1 cellular context compared by ENCODE assay signal in the genomic region with DNA sequence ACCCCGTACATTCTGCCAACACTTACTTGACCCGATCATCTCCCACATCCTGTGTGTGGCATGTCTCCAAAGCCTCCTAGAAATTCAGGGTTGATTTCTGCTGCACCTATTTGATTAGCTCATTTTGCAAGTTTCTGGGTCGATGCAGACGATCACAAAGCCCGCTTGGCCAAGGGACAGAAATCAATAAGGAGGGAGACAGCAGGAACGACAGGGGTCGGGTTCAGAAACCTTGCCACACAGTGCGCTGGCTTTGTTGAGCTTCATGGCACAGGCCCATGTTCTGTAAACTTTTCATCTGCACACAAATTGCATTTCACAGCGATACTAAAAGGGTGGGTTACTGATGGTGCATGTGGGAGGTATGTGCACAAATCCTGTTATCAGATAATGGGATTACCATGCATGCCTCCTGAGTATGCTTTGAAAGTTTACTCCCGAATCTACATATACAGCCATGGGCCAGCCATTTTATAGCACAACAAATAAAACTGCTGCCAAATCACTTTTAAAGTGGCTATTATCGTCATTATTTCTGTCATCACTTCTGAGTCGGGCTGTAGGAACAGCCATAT.
TF ChIP-seq lines count a peak whose summit lies in the region.

No MANE protein-coding gene starts in this region.

TF ChIP-seq in HEK293, 187 proteins besides CTCF, POLR2A, EP300 and RAD21 (continued from another document and continues in another):
- TF ChIP-seq ZFHX2 (tag by site-specific recombination; conservative IDR thresholded peaks at IDR 0.05): peak; percentile 98
- TF ChIP-seq ZNF596 (tag by site-specific recombination; IDR thresholded peaks at IDR 0.05): peak; percentile 57; the same call in 1 of the 2 replicates
- no peak for TF ChIP-seq MZF1 (tag by site-specific recombination; IDR thresholded peaks at IDR 0.05; ENCODE audit: borderline replicate concordance)
- TF ChIP-seq BCL11A (tag by site-specific recombination; IDR thresholded peaks at IDR 0.05; ENCODE audit: low read depth): peak; percentile 89
- TF ChIP-seq HOXD13 (CRISPR knock-in tag; IDR thresholded peaks at IDR 0.05; ENCODE audit: borderline replicate concordance): no peak
- TF ChIP-seq ZBTB11 (tag by site-specific recombination; conservative IDR thresholded peaks at IDR 0.05; ENCODE audit: low read depth): no peak
- peak; percentile 95 for TF ChIP-seq ZNF580 (tag by site-specific recombination; IDR thresholded peaks at IDR 0.05)
- TF ChIP-seq TRIM28 (IDR thresholded peaks at IDR 0.05; ENCODE audit: borderline replicate concordance, low read length): no peak
- peak; percentile 97 for TF ChIP-seq BCL11B (tag by site-specific recombination; IDR thresholded peaks at IDR 0.05; ENCODE audit: low read depth)
- peak; percentile 92 for TF ChIP-seq KLF8 (tag by site-specific recombination; IDR thresholded peaks at IDR 0.05)
- peak; percentile 80 for TF ChIP-seq ZNF184 (tag by site-specific recombination; IDR thresholded peaks at IDR 0.05)
- TF ChIP-seq ZNF610 (tag by site-specific recombination; IDR thresholded peaks at IDR 0.05; ENCODE audit: borderline replicate concordance): no peak
- peak; percentile 65 for TF ChIP-seq ZFP69B (tag by site-specific recombination; IDR thresholded peaks at IDR 0.05)
- TF ChIP-seq ZNF660 (tag by site-specific recombination; IDR thresholded peaks at IDR 0.05): peak; percentile 58; the same call in 1 of the 2 replicates
- TF ChIP-seq ZNF18 (tag by site-specific recombination; IDR thresholded peaks at IDR 0.05): peak; percentile 53; the same call in 1 of the 2 replicates
- TF ChIP-seq, protein P1, sequence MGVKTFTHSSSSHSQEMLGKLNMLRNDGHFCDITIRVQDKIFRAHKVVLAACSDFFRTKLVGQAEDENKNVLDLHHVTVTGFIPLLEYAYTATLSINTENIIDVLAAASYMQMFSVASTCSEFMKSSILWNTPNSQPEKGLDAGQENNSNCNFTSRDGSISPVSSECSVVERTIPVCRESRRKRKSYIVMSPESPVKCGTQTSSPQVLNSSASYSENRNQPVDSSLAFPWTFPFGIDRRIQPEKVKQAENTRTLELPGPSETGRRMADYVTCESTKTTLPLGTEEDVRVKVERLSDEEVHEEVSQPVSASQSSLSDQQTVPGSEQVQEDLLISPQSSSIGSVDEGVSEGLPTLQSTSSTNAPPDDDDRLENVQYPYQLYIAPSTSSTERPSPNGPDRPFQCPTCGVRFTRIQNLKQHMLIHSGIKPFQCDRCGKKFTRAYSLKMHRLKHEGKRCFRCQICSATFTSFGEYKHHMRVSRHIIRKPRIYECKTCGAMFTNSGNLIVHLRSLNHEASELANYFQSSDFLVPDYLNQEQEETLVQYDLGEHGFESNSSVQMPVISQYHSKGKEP (tag by site-specific recombination; IDR thresholded peaks at IDR 0.05): peak; percentile 98
- TF ChIP-seq ZNF561 (tag by site-specific recombination; IDR thresholded peaks at IDR 0.05; ENCODE audit: borderline replicate concordance): 0 out of 2 replicates have a peak, but pooled peaks have one; percentile 39
- TF ChIP-seq ZNF521 (tag by site-specific recombination; IDR thresholded peaks at IDR 0.05): no peak
- no peak for TF ChIP-seq ZNF510 (tag by site-specific recombination; IDR thresholded peaks at IDR 0.05; ENCODE audit: insufficient replicate concordance)
- TF ChIP-seq ZNF585B (tag by site-specific recombination; IDR thresholded peaks at IDR 0.05): no peak
- peak; percentile 93 for TF ChIP-seq ZNF24 (tag by site-specific recombination; IDR thresholded peaks at IDR 0.05)
- no peak for TF ChIP-seq ZNF16 (tag by site-specific recombination; IDR thresholded peaks at IDR 0.05; ENCODE audit: low read depth)
- TF ChIP-seq, protein P2, sequence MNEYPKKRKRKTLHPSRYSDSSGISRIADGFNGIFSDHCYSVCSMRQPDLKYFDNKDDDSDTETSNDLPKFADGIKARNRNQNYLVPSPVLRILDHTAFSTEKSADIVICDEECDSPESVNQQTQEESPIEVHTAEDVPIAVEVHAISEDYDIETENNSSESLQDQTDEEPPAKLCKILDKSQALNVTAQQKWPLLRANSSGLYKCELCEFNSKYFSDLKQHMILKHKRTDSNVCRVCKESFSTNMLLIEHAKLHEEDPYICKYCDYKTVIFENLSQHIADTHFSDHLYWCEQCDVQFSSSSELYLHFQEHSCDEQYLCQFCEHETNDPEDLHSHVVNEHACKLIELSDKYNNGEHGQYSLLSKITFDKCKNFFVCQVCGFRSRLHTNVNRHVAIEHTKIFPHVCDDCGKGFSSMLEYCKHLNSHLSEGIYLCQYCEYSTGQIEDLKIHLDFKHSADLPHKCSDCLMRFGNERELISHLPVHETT (tag by site-specific recombination; IDR thresholded peaks at IDR 0.05): peak; percentile 85
- TF ChIP-seq KLF16 (tag by site-specific recombination; IDR thresholded peaks at IDR 0.05): 0 out of 2 replicates have a peak, but pooled peaks have one; percentile 60
- no peak for TF ChIP-seq ZNF23 (tag by site-specific recombination; IDR thresholded peaks at IDR 0.05; ENCODE audit: borderline replicate concordance)
- peak; percentile 93 for TF ChIP-seq PRDM6 (tag by site-specific recombination; IDR thresholded peaks at IDR 0.05)
- TF ChIP-seq ZNF76 (tag by site-specific recombination; IDR thresholded peaks at IDR 0.05; ENCODE audit: borderline replicate concordance, low read depth): peak; percentile 29; the same call in 1 of the 2 replicates
- peak; percentile 99 for TF ChIP-seq ZNF843 (tag by site-specific recombination; IDR thresholded peaks at IDR 0.05)
- TF ChIP-seq KLF7 (tag by site-specific recombination; IDR thresholded peaks at IDR 0.05; ENCODE audit: borderline replicate concordance): peak; percentile 74; the same call in 1 of the 2 replicates
- TF ChIP-seq ZNF2 (tag by site-specific recombination; IDR thresholded peaks at IDR 0.05): peak; percentile 83; the same call in 1 of the 2 replicates
- peak; percentile 99 for TF ChIP-seq FEZF1 (tag by site-specific recombination; IDR thresholded peaks at IDR 0.05)
- TF ChIP-seq ZNF391 (tag by site-specific recombination; IDR thresholded peaks at IDR 0.05; ENCODE audit: borderline replicate concordance, low read depth): peak; percentile 77; the same call in 1 of the 2 replicates
- TF ChIP-seq ZNF140 (tag by site-specific recombination; IDR thresholded peaks at IDR 0.05): no peak
- peak; percentile 95 for TF ChIP-seq ZNF488 (tag by site-specific recombination; IDR thresholded peaks at IDR 0.05)
- TF ChIP-seq ZNF837 (tag by site-specific recombination; IDR thresholded peaks at IDR 0.05): no peak
- TF ChIP-seq, protein P3, sequence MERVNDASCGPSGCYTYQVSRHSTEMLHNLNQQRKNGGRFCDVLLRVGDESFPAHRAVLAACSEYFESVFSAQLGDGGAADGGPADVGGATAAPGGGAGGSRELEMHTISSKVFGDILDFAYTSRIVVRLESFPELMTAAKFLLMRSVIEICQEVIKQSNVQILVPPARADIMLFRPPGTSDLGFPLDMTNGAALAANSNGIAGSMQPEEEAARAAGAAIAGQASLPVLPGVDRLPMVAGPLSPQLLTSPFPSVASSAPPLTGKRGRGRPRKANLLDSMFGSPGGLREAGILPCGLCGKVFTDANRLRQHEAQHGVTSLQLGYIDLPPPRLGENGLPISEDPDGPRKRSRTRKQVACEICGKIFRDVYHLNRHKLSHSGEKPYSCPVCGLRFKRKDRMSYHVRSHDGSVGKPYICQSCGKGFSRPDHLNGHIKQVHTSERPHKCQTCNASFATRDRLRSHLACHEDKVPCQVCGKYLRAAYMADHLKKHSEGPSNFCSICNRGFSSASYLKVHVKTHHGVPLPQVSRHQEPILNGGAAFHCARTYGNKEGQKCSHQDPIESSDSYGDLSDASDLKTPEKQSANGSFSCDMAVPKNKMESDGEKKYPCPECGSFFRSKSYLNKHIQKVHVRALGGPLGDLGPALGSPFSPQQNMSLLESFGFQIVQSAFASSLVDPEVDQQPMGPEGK (tag by site-specific recombination; IDR thresholded peaks at IDR 0.05): peak; percentile 85; the same call in 1 of the 2 replicates
- TF ChIP-seq ZNF292 (tag by site-specific recombination; IDR thresholded peaks at IDR 0.05; ENCODE audit: borderline replicate concordance, low read depth): no peak
- peak; percentile 45; the same call in 1 of the 2 replicates for TF ChIP-seq BCL6B (tag by site-specific recombination; IDR thresholded peaks at IDR 0.05)
- peak; percentile 33; the same call in 1 of the 2 replicates for TF ChIP-seq ZBTB8A (tag by site-specific recombination; IDR thresholded peaks at IDR 0.05)
- TF ChIP-seq ZFP37 (tag by site-specific recombination; IDR thresholded peaks at IDR 0.05): 0 out of 2 replicates have a peak, but pooled peaks have one; percentile 18
- no peak for TF ChIP-seq ZNF114 (tag by site-specific recombination; IDR thresholded peaks at IDR 0.05)
- peak; percentile 43; the same call in 1 of the 2 replicates for TF ChIP-seq ZBTB20 (tag by site-specific recombination; IDR thresholded peaks at IDR 0.05)
- peak; percentile 96 for TF ChIP-seq GLI2 (tag by site-specific recombination; IDR thresholded peaks at IDR 0.05; ENCODE audit: borderline replicate concordance, low read depth)
- TF ChIP-seq, protein P4, sequence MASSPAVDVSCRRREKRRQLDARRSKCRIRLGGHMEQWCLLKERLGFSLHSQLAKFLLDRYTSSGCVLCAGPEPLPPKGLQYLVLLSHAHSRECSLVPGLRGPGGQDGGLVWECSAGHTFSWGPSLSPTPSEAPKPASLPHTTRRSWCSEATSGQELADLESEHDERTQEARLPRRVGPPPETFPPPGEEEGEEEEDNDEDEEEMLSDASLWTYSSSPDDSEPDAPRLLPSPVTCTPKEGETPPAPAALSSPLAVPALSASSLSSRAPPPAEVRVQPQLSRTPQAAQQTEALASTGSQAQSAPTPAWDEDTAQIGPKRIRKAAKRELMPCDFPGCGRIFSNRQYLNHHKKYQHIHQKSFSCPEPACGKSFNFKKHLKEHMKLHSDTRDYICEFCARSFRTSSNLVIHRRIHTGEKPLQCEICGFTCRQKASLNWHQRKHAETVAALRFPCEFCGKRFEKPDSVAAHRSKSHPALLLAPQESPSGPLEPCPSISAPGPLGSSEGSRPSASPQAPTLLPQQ (tag by site-specific recombination; IDR thresholded peaks at IDR 0.05): peak; percentile 76
- no peak for TF ChIP-seq ZNF248 (tag by site-specific recombination; IDR thresholded peaks at IDR 0.05)
